Comparison of ENCODE assay signal across 17 cellular contexts in the genomic region with DNA sequence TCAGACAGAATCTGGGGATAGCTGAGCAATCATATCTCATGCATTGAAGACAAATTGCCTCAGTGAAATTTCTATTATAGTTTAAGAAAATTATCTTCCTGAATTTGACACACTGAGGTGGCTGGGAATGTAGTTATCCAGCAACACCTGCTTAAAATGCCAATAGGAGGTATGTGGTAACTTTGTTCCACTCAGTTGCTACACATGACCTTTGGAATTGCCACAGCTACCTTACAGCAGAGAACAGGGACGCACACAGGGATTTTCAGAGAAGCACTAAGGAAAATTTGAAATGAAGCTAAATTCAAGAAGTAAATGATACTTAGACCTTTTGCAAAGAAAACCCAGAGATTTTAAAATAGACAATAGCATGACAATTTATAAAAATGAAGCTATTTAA.
"Had no signal": no experiment of that assay in that cellular context is flagged by ENCODE, and none has a peak within 500 bp of the region (broad histone marks: within the 10 kb centered on the region; RNA-seq: fewer than 3 reads in every experiment).

No MANE protein-coding gene starts in this region.

- DNase-seq: activated CD4-positive, alpha-beta T cell treated with anti-CD3 and anti-CD28 coated beads, Interleukin-2, amount 10 ng/mL, durations not matched to agents 7 days and 5 days; activated CD8-positive, alpha-beta T cell treated with anti-CD3 and anti-CD28 coated beads, Interleukin-2, amount 10 ng/mL, durations not matched to agents 7 days and 5 days; activated naive CD4-positive, alpha-beta T cell treated with anti-CD3 and anti-CD28 coated beads for 36 hours; activated T-cell treated with anti-CD3 and anti-CD28 coated beads, Interleukin-2, amount 50 U/mL, for 24 hours; anterior cingulate cortex; cerebellar nuclear complex; cortex of kidney; effector CD4-positive, alpha-beta T cell; nephron progenitor cell; occipital lobe; stimulated activated CD4-positive, alpha-beta T cell treated with anti-CD3 and anti-CD28 coated beads, Interleukin-4, amount 100 ng/mL, for 24 hours; stomach had no signal

- H3K27me3 ChIP-seq: stomach had no signal

- H3K36me3 ChIP-seq: prostate gland, stomach, thoracic aorta had no signal

- H3K9me3 ChIP-seq: prostate gland, stomach, thoracic aorta had no signal

- ATAC-seq: activated CD4-positive, CD25-positive, alpha-beta regulatory T cell treated with anti-CD3 and anti-CD28 coated beads, Interleukin-2, amount 50 U/mL, for 24 hours; activated CD8-positive, alpha-beta T cell treated with anti-CD3 and anti-CD28 coated beads, Interleukin-2, amount 10 ng/mL, durations not matched to agents 7 days and 5 days; sciatic nerve; stimulated activated effector memory CD8-positive, alpha-beta T cell treated with anti-CD3 and anti-CD28 coated beads, Interleukin-12 subunit alpha, Interleukin-12 subunit beta, amount 100 ng/mL, for 72 hours had no signal

- H3K27ac ChIP-seq: prostate gland, stomach, thoracic aorta had no signal

- H3K4me3 ChIP-seq: prostate gland, stomach, thoracic aorta had no signal

- H3K4me1 ChIP-seq: prostate gland, stomach had no signal
